ENCODE assay signal across 8 cellular contexts in the genomic region with DNA sequence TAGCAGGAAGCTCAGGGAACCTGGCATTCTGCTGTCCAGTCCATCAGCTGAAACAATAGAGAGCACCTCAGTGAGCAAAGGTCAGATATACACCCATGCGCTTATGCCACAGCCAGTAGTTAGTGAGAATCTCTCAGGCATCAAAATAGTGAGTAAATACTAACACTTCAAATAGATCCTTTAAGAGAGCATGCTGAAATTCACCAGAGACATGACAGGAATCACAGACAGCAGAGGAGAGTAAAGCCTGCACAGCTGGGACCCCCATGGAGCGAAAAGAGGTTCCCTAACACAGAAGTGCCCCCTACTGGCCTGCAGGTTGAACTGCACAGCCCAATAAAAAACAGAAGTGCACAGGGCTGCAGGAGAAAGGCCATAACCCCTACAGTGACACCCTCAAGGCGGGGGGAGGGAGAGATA. TPM values are rescaled to one million over a fixed set of nuclear protein-coding genes. Genes with fewer than 3 reads are reported as not detected.
DNase-seq lines count a peak whose midpoint lies in the region; ATAC-seq and TF ChIP-seq lines count a peak whose summit lies in the region.

No MANE protein-coding gene starts in this region.

- POLR2A ChIA-PET in AG04449 (lab: Yijun Ruan, JAX): no interaction called here

- DNase-seq in AG04449 (ENCODE audit: low read depth, low spot score) (no peak), SIG-M5 treated with dmso at 0.1 percent for 504 hours (lab: John Stamatoyannopoulos, UW; ENCODE audit: unreplicated experiment) (peak; percentile 70), retina (peak; percentile 49), amniotic stem cell (lab: John Stamatoyannopoulos, UW) (no peak), NCI-H128 (lab: John Stamatoyannopoulos, UW; ENCODE audit: unreplicated experiment) (no peak), NCI-H2196 treated with DMSO at 0.1 percent for 48 hours (lab: John Stamatoyannopoulos, UW; ENCODE audit: unreplicated experiment) (no peak)

- TF ChIP-seq CTCF in AG04449 (IDR thresholded peaks at IDR 0.05; ENCODE audit: insufficient read depth, low read length, missing control alignments): peak; percentile 48
- TF ChIP-seq CTCF in GM12874 (IDR thresholded peaks at IDR 0.05; ENCODE audit: insufficient read depth, low read depth, low read length): peak; percentile 76; the same call in 1 of the 2 replicates

- ATAC-seq in esophagus mucosa: peak; percentile 35

- H3K4me3 ChIP-seq in AG04449 (ENCODE audit: low read depth, low read length): no peak overlapping the region

- CTCF ChIA-PET in AG04449 (lab: Yijun Ruan, JAX): interaction anchor here (0.6 to 3.1 kb wide), 12 partner anchors 9 to 1547 kb away, joined by 3 to 15 read pairs (median 4); no protein-coding TSS in a partner anchor

RNA-seq across cellular contexts. Expression of a gene that starts 57.6 kb away (rescaled TPM):
- not detected for total RNA-seq in esophagus mucosa

Comparison
In these comparisons a context has a peak if more than half of its experiments do, and no peak if none do; other contexts are left out.
1. DNase-seq: peak in SIG-M5 treated with dmso at 0.1 percent for 504 hours (single experiment) and retina (single experiment); none in AG04449 (single experiment), amniotic stem cell (single experiment), NCI-H128 (single experiment) and NCI-H2196 treated with DMSO at 0.1 percent for 48 hours (single experiment).